ENCODE assay signal across 1 cellular context in the genomic region with DNA sequence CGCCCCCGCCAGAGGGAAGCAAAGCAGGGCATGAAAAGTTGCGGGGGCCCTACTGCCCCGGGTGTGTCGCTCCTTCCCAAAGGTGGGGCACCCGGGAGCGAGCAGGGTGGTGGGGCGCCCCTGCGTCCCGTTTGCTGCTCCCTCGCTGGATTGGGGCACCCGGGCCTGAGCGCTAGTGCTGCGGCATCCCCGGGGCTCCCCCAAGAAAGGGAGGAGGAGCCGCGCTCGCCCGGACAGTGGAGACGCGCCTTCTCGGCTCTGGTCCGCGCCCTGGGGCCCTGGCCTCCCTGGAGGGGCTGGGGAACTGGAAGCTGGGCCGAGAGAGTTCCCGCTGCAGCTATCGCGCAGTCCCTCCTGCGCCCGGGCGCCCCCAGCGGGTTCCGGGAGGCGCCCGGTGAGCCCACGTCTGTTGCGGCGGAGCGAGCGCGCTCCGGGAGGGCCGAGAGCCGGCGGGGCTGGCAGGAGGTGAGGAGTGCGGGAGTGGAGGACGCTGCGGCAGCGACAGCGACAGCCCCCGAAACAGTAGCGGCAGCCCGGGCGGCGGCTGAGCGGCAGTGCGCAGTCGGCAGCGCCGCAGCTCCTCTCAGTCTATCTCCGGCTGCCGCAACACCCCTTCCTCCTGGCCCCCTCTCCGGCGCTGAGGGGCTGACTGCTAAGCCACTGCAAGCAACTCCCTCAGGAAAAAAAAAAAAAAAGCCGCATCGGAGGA.
A peak's percentile ranks its signal among the peaks of the same experiment; 100 is the strongest.
TF ChIP-seq lines count a peak whose summit lies in the region.

No MANE protein-coding gene starts in this region.

TF ChIP-seq in HepG2, 621 proteins besides CTCF, POLR2A, EP300 and RAD21 (continued from another document and continues in another):
- TF ChIP-seq PATZ1 (CRISPR knock-in tag; IDR thresholded peaks at IDR 0.05) (peak; percentile 20; the same call in 1 of the 2 replicates), ZNF484 (CRISPR knock-in tag; IDR thresholded peaks at IDR 0.05; ENCODE audit: borderline replicate concordance, low read depth) (no peak), BHLHE40 (IDR thresholded peaks at IDR 0.05; ENCODE audit: low read length) (no peak), RFX1 (IDR thresholded peaks at IDR 0.05) (no peak), PAF1 (CRISPR knock-in tag; IDR thresholded peaks at IDR 0.05) (no peak), POLR2AphosphoS2 (IDR thresholded peaks at IDR 0.05; ENCODE audit: low read depth, low read length) (no peak), SNAPC2 (CRISPR knock-in tag; IDR thresholded peaks at IDR 0.05) (no peak), ZNF777 (CRISPR knock-in tag; IDR thresholded peaks at IDR 0.05) (peak; percentile 56; the same call in 1 of the 2 replicates), MATR3 (CRISPR knock-in tag; IDR thresholded peaks at IDR 0.05) (no peak), MAZ (IDR thresholded peaks at IDR 0.05; ENCODE audit: borderline replicate concordance, low read depth, low read length) (no peak), MAZ (CRISPR knock-in tag; IDR thresholded peaks at IDR 0.05; ENCODE audit: low read depth) (no peak), ZNF879 (CRISPR knock-in tag; IDR thresholded peaks at IDR 0.05) (no peak), GATA4 (IDR thresholded peaks at IDR 0.05; ENCODE audit: borderline replicate concordance, low read depth) (no peak), ZNF724P (CRISPR knock-in tag; IDR thresholded peaks at IDR 0.05; ENCODE audit: borderline replicate concordance) (no peak), MZF1 (CRISPR knock-in tag; IDR thresholded peaks at IDR 0.05; ENCODE audit: borderline replicate concordance) (no peak), RBM39 (IDR thresholded peaks at IDR 0.05; ENCODE audit: low read depth, low read length, poor library complexity, severe bottlenecking) (peak; percentile 35), POGK (CRISPR knock-in tag; conservative IDR thresholded peaks at IDR 0.05) (peak; percentile 52; the same call in 1 of the 2 replicates), ZNF205 (CRISPR knock-in tag; IDR thresholded peaks at IDR 0.05) (no peak), HMG20A (CRISPR knock-in tag; IDR thresholded peaks at IDR 0.05; ENCODE audit: borderline replicate concordance) (no peak), YEATS2 (CRISPR knock-in tag; IDR thresholded peaks at IDR 0.05; ENCODE audit: borderline replicate concordance) (no peak), ZNF280B (CRISPR knock-in tag; IDR thresholded peaks at IDR 0.05; ENCODE audit: borderline replicate concordance) (no peak), ZNF414 (CRISPR knock-in tag; IDR thresholded peaks at IDR 0.05) (no peak), AGO1 (IDR thresholded peaks at IDR 0.05; ENCODE audit: low read depth, low read length, poor library complexity, severe bottlenecking) (no peak), HDAC1 (CRISPR knock-in tag; IDR thresholded peaks at IDR 0.05) (no peak), RELA (CRISPR knock-in tag; IDR thresholded peaks at IDR 0.05) (no peak), ZFP37 (CRISPR knock-in tag; IDR thresholded peaks at IDR 0.05; ENCODE audit: borderline replicate concordance) (no peak), ZNF468 (CRISPR knock-in tag; IDR thresholded peaks at IDR 0.05) (no peak), ZNF687 (CRISPR knock-in tag; IDR thresholded peaks at IDR 0.05) (peak; percentile 27; the same call in 1 of the 2 replicates), CEBPG (CRISPR knock-in tag; IDR thresholded peaks at IDR 0.05) (no peak), NR2C2 (CRISPR knock-in tag; IDR thresholded peaks at IDR 0.05; ENCODE audit: borderline replicate concordance) (no peak), ZNF264 (CRISPR knock-in tag; IDR thresholded peaks at IDR 0.05) (no peak), ARNTL (CRISPR knock-in tag; IDR thresholded peaks at IDR 0.05) (no peak), GZF1 (CRISPR knock-in tag; IDR thresholded peaks at IDR 0.05) (no peak), TGIF2 (CRISPR knock-in tag; IDR thresholded peaks at IDR 0.05) (no peak), DBP (CRISPR knock-in tag; IDR thresholded peaks at IDR 0.05; ENCODE audit: not compliant biosample characterization) (no peak), ERF (CRISPR knock-in tag; IDR thresholded peaks at IDR 0.05) (no peak), HNF4A (CRISPR knock-in tag; IDR thresholded peaks at IDR 0.05) (no peak), ZNF441 (CRISPR knock-in tag; IDR thresholded peaks at IDR 0.05; ENCODE audit: borderline replicate concordance) (no peak), EED (CRISPR knock-in tag; IDR thresholded peaks at IDR 0.05) (no peak)
- TF ChIP-seq, protein P1, sequence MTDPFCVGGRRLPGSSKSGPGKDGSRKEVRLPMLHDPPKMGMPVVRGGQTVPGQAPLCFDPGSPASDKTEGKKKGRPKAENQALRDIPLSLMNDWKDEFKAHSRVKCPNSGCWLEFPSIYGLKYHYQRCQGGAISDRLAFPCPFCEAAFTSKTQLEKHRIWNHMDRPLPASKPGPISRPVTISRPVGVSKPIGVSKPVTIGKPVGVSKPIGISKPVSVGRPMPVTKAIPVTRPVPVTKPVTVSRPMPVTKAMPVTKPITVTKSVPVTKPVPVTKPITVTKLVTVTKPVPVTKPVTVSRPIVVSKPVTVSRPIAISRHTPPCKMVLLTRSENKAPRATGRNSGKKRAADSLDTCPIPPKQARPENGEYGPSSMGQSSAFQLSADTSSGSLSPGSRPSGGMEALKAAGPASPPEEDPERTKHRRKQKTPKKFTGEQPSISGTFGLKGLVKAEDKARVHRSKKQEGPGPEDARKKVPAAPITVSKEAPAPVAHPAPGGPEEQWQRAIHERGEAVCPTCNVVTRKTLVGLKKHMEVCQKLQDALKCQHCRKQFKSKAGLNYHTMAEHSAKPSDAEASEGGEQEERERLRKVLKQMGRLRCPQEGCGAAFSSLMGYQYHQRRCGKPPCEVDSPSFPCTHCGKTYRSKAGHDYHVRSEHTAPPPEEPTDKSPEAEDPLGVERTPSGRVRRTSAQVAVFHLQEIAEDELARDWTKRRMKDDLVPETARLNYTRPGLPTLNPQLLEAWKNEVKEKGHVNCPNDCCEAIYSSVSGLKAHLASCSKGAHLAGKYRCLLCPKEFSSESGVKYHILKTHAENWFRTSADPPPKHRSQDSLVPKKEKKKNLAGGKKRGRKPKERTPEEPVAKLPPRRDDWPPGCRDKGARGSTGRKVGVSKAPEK (CRISPR knock-in tag; IDR thresholded peaks at IDR 0.05; ENCODE audit: borderline replicate concordance): no peak
- TF ChIP-seq, protein P2, sequence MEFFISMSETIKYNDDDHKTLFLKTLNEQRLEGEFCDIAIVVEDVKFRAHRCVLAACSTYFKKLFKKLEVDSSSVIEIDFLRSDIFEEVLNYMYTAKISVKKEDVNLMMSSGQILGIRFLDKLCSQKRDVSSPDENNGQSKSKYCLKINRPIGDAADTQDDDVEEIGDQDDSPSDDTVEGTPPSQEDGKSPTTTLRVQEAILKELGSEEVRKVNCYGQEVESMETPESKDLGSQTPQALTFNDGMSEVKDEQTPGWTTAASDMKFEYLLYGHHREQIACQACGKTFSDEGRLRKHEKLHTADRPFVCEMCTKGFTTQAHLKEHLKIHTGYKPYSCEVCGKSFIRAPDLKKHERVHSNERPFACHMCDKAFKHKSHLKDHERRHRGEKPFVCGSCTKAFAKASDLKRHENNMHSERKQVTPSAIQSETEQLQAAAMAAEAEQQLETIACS (CRISPR knock-in tag; IDR thresholded peaks at IDR 0.05): no peak
- TF ChIP-seq, protein P3, sequence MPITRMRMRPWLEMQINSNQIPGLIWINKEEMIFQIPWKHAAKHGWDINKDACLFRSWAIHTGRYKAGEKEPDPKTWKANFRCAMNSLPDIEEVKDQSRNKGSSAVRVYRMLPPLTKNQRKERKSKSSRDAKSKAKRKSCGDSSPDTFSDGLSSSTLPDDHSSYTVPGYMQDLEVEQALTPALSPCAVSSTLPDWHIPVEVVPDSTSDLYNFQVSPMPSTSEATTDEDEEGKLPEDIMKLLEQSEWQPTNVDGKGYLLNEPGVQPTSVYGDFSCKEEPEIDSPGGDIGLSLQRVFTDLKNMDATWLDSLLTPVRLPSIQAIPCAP (CRISPR knock-in tag; IDR thresholded peaks at IDR 0.05; ENCODE audit: low read depth): no peak
- TF ChIP-seq, protein P4, sequence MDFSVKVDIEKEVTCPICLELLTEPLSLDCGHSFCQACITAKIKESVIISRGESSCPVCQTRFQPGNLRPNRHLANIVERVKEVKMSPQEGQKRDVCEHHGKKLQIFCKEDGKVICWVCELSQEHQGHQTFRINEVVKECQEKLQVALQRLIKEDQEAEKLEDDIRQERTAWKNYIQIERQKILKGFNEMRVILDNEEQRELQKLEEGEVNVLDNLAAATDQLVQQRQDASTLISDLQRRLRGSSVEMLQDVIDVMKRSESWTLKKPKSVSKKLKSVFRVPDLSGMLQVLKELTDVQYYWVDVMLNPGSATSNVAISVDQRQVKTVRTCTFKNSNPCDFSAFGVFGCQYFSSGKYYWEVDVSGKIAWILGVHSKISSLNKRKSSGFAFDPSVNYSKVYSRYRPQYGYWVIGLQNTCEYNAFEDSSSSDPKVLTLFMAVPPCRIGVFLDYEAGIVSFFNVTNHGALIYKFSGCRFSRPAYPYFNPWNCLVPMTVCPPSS (IDR thresholded peaks at IDR 0.05): no peak
- TF ChIP-seq, protein P5, sequence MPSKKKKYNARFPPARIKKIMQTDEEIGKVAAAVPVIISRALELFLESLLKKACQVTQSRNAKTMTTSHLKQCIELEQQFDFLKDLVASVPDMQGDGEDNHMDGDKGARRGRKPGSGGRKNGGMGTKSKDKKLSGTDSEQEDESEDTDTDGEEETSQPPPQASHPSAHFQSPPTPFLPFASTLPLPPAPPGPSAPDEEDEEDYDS (CRISPR knock-in tag; IDR thresholded peaks at IDR 0.05): no peak
